ENCODE assay signal across 12 cellular contexts in genomic region chr2:193187816-193188215, GRCh38.
DNase-seq lines count a peak whose midpoint lies in the region; ATAC-seq and TF ChIP-seq lines count a peak whose summit lies in the region.
"Had no signal": no experiment of that assay in that cellular context is flagged by ENCODE, and none has a peak within 500 bp of the region (broad histone marks: within the 10 kb centered on the region; RNA-seq: fewer than 3 reads in every experiment).

No MANE protein-coding gene starts in this region.

- no peak for TF ChIP-seq CTCF in psoas muscle (IDR thresholded peaks at IDR 0.05)
- TF ChIP-seq CTCF in esophagus muscularis mucosa (IDR thresholded peaks at IDR 0.05): no peak

- intact Hi-C loops in psoas muscle (cut with DNase I): no loop called here
- intact Hi-C loops in esophagus muscularis mucosa (cut with DNase I): no loop called here

- no peak for TF ChIP-seq POLR2A in esophagus muscularis mucosa (IDR thresholded peaks at IDR 0.05; ENCODE audit: low read depth)

- H3K27me3 ChIP-seq in psoas muscle (ENCODE audit: insufficient read depth in 3 of 3, low read length in 2 of 3) (no peaks in the 10 kb centered on the region), esophagus muscularis mucosa (no peaks in the 10 kb centered on the region)

- no peak overlapping the region for H3K27ac ChIP-seq in psoas muscle
- H3K27ac ChIP-seq in esophagus muscularis mucosa (replicated peaks in 1 of 4): no peak overlapping the region
- H3K27ac ChIP-seq: VCaP had no signal

- TF ChIP-seq EP300 in esophagus muscularis mucosa (IDR thresholded peaks at IDR 0.05): no peak

- 32 to 52% (median 36%) methylated on average over 2 of the region's 2 CpGs for WGBS in psoas muscle, 3 donors
- 49% methylated on average over 2 of the region's 2 CpGs for WGBS in esophagus muscularis mucosa

- H3K4me1 ChIP-seq in psoas muscle: no peaks in the 10 kb centered on the region
- no peaks in the 10 kb centered on the region for H3K4me1 ChIP-seq in esophagus muscularis mucosa

- peak overlapping the region; percentile 2 for H3K4me3 ChIP-seq in psoas muscle
- peak overlapping the region in 1 of 4 donors; percentile 8 for H3K4me3 ChIP-seq in esophagus muscularis mucosa

- DNase-seq in NOMO-1 treated with DMSO at 0.1 percent for 48 hours (lab: John Stamatoyannopoulos, UW; ENCODE audit: unreplicated experiment) (peak; percentile 16), NOMO-1 treated with dmso at 0.1 percent for 144 hours (lab: John Stamatoyannopoulos, UW; ENCODE audit: unreplicated experiment) (no peak), RKO (ENCODE audit: low spot score) (peak; percentile 23), psoas muscle (no peak), esophagus muscularis mucosa (ENCODE audit: extremely low spot score) (no peak), LoVo (ENCODE audit: low spot score) (no peak)
- DNase-seq: activated naive CD4-positive, alpha-beta T cell treated with anti-CD3 and anti-CD28 coated beads for 36 hours; endodermal cell; IMR-90 had no signal

- H3K36me3 ChIP-seq in psoas muscle (ENCODE audit: insufficient read depth in 1 of 2, low read depth in 1 of 2): no peaks in the 10 kb centered on the region
- H3K36me3 ChIP-seq in esophagus muscularis mucosa: no peaks in the 10 kb centered on the region

- H3K9me3 ChIP-seq in psoas muscle: no peaks in the 10 kb centered on the region
- H3K9me3 ChIP-seq in esophagus muscularis mucosa: no peaks in the 10 kb centered on the region

- peak; percentile 46 for ATAC-seq in HG02642 (IDR thresholded peaks at IDR 0.05; ENCODE audit: poor library complexity, unreplicated experiment)
- no peak for ATAC-seq in psoas muscle
- no peak for ATAC-seq in HG02678 (IDR thresholded peaks at IDR 0.05; ENCODE audit: unreplicated experiment)

Comparison
In these comparisons a context has a peak if more than half of its experiments do, and no peak if none do; other contexts are left out.
1. DNase-seq: peak in NOMO-1 treated with DMSO at 0.1 percent for 48 hours (single experiment) and RKO (single experiment); none in NOMO-1 treated with dmso at 0.1 percent for 144 hours (single experiment), psoas muscle (0 of 2), esophagus muscularis mucosa (single experiment) and LoVo (single experiment).